In the genomic region with DNA sequence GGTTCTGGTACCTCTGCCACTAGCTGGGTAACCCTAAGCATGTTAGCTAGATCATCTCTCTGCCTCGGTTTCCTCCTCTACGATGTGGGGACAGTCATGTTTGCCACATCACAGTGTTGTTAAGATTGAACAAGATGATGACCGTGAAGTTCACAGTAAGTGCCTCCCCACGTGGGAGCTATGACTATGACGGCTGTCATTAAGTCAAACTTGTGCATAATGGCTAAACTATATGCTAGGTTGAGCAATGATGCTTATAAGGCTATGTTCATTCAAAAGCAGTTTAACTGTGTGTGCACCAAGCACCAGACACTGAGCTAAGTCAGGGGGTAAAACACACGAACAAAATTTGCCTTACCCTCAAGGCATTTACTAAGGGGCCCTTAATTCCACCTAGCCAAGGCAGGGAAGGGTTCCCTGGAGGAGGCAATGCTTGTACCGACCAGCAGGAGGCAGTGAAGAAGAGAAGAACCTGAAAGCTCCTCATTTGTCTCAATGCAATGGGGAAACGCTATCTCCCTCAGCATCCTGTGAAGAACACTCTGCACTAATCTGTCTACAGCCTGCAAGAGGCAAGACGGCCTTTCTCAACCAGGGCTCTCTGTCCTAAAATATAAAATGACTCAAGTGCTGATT, we compare ENCODE assay signal across 1 cellular context.
TF ChIP-seq lines count a peak whose summit lies in the region.

No MANE protein-coding gene starts in this region.

TF ChIP-seq in A549, 52 proteins besides CTCF, POLR2A, EP300 and RAD21 (continued from another document):
- TF ChIP-seq CHD2 (IDR thresholded peaks at IDR 0.05; ENCODE audit: low read length, partially characterized antibody): no peak
- no peak for TF ChIP-seq JUN (IDR thresholded peaks at IDR 0.05)
- TF ChIP-seq, protein P1, sequence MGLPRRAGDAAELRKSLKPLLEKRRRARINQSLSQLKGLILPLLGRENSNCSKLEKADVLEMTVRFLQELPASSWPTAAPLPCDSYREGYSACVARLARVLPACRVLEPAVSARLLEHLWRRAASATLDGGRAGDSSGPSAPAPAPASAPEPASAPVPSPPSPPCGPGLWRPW (IDR thresholded peaks at IDR 0.05): no peak
